8 cellular contexts compared by ENCODE assay signal in genomic region chr22:19855504-19856409, GRCh38. TPM values are rescaled to one million over a fixed set of nuclear protein-coding genes. Genes with fewer than 3 reads are reported as not detected.
DNase-seq lines count a peak whose midpoint lies in the region; ATAC-seq, FAIRE-seq and TF ChIP-seq lines count a peak whose summit lies in the region.

No MANE protein-coding gene starts in this region.

- peaks cover 9% of the 10 kb centered on the region for H3K36me3 Mint-ChIP-seq in WTC11
- H3K36me3 Mint-ChIP-seq in dendritic cell treated with granulocyte-macrophage colony-stimulating factor and Interleukin-4, amounts not matched to agents 40 ng/mL and 50 ng/mL, for 4 days (ENCODE audit: low read depth): peaks cover 43% of the 10 kb centered on the region

- WGBS in right lobe of liver (ENCODE audit: insufficient coverage, low coverage, low lambda C conversion rate, missing lambda C conversion rate): 8% methylated on average over 6 of the region's 24 CpGs

- H3K27ac ChIP-seq in right lobe of liver: peak overlapping the region; percentile 86 to 94 (median 93)

- H3K27ac Mint-ChIP-seq in WTC11: no peak overlapping the region; the same call in 1 of the 2 replicates
- H3K27ac Mint-ChIP-seq in dendritic cell treated with granulocyte-macrophage colony-stimulating factor and Interleukin-4, amounts not matched to agents 40 ng/mL and 50 ng/mL, for 4 days: peak overlapping the region; percentile 96

- intact Hi-C loops in dendritic cell treated with granulocyte-macrophage colony-stimulating factor and Interleukin-4, amounts not matched to agents 40 ng/mL and 50 ng/mL, for 4 days (cut with micrococcal nuclease): no loop called here
- intact Hi-C loops in right lobe of liver (cut with DNase I): no loop called here

- H3K4me3 ChIP-seq in right lobe of liver: peak overlapping the region; percentile 55 to 98 (median 93)

- H3K9me3 Mint-ChIP-seq in WTC11: no peaks in the 10 kb centered on the region
- no peaks in the 10 kb centered on the region for H3K9me3 Mint-ChIP-seq in dendritic cell treated with granulocyte-macrophage colony-stimulating factor and Interleukin-4, amounts not matched to agents 40 ng/mL and 50 ng/mL, for 4 days

- peak; percentile 40 for FAIRE-seq in GM12892 (lab: Jason Lieb, UNC)

- H3K9me3 ChIP-seq in right lobe of liver: no peaks in the 10 kb centered on the region

- H3K4me3 Mint-ChIP-seq in WTC11: peak overlapping the region; percentile 88
- peak overlapping the region; percentile 93 for H3K4me3 Mint-ChIP-seq in dendritic cell treated with granulocyte-macrophage colony-stimulating factor and Interleukin-4, amounts not matched to agents 40 ng/mL and 50 ng/mL, for 4 days

- peak; percentile 17 for ATAC-seq in HG02571 (IDR thresholded peaks at IDR 0.05; ENCODE audit: unreplicated experiment)
- ATAC-seq in WTC11: no peak
- peak; percentile 28 to 46 (median 40) for ATAC-seq in right lobe of liver
- ATAC-seq in GM19351 (IDR thresholded peaks at IDR 0.05; ENCODE audit: unreplicated experiment): no peak

- TF ChIP-seq POLR2A in GM12892 (IDR thresholded peaks at IDR 0.05; ENCODE audit: low read depth, low read length) (no peak), right lobe of liver (IDR thresholded peaks at IDR 0.05) (no peak)

- DNase-seq in GM12892 (ENCODE audit: insufficient read length): no peak
- peak; percentile 76 for DNase-seq in NCI-H1105 treated with DMSO at 0.1 percent for 48 hours (lab: John Stamatoyannopoulos, UW)
- DNase-seq in WTC11 (ENCODE audit: low spot score): peak; percentile 48
- peak; percentile 62 to 74 (median 72) for DNase-seq in right lobe of liver
- peak; percentile 43 to 72 (median 61) for DNase-seq in stimulated activated CD4-positive, alpha-beta T cell treated with anti-CD3 and anti-CD28 coated beads, TNF-alpha, amount 100 ng/mL, for 48 hours (ENCODE audit: low read depth in 3 of 3)

- peaks cover 0 to 10% (median 3%) of the 10 kb centered on the region in 4 donors for H3K36me3 ChIP-seq in right lobe of liver

- POLR2A ChIA-PET in WTC11 (lab: Charles Lee): interaction anchor here (1.5 kb wide), 1 partner anchor 12 kb away, joined by 4 read pairs; no protein-coding TSS in a partner anchor

- peaks cover 37% of the 10 kb centered on the region for H3K4me1 Mint-ChIP-seq in WTC11
- H3K4me1 Mint-ChIP-seq in dendritic cell treated with granulocyte-macrophage colony-stimulating factor and Interleukin-4, amounts not matched to agents 40 ng/mL and 50 ng/mL, for 4 days (ENCODE audit: low read depth): peaks cover 40% of the 10 kb centered on the region

- H3K4me1 ChIP-seq in right lobe of liver: peaks cover 0 to 17% (median 6%) of the 10 kb centered on the region in 4 donors

- H3K27me3 ChIP-seq in right lobe of liver: no peaks in the 10 kb centered on the region

- CTCF ChIA-PET in WTC11 (lab: Charles Lee): interaction anchor here (0.8 to 2.2 kb wide), 5 partner anchors 13 to 125 kb away, joined by 3 to 7 read pairs (median 4); no protein-coding TSS in a partner anchor

- TF ChIP-seq CTCF in WTC11 (IDR thresholded peaks at IDR 0.05) (no peak), right lobe of liver (IDR thresholded peaks at IDR 0.05) (no peak)

- no peaks in the 10 kb centered on the region for H3K27me3 Mint-ChIP-seq in WTC11 (ENCODE audit: low read depth)
- no peaks in the 10 kb centered on the region for H3K27me3 Mint-ChIP-seq in dendritic cell treated with granulocyte-macrophage colony-stimulating factor and Interleukin-4, amounts not matched to agents 40 ng/mL and 50 ng/mL, for 4 days

TF ChIP-seq in WTC11, 78 proteins besides CTCF, POLR2A, EP300 and RAD21 (continues in another document):
- no peak for TF ChIP-seq ZNF425 (CRISPR knock-in tag; conservative IDR thresholded peaks at IDR 0.05)
- no peak for TF ChIP-seq JUN (CRISPR knock-in tag; IDR thresholded peaks at IDR 0.05)
- no peak for TF ChIP-seq ZNF138 (CRISPR knock-in tag; conservative IDR thresholded peaks at IDR 0.05)
- TF ChIP-seq NFE2L1 (CRISPR knock-in tag; IDR thresholded peaks at IDR 0.05): no peak
- TF ChIP-seq ZNF219 (CRISPR knock-in tag; IDR thresholded peaks at IDR 0.05; ENCODE audit: borderline replicate concordance): no peak
- no peak for TF ChIP-seq ARID4B (CRISPR knock-in tag; IDR thresholded peaks at IDR 0.05; ENCODE audit: borderline replicate concordance)
- TF ChIP-seq CREM (CRISPR knock-in tag; IDR thresholded peaks at IDR 0.05): no peak
- no peak for TF ChIP-seq PREB (CRISPR knock-in tag; IDR thresholded peaks at IDR 0.05; ENCODE audit: borderline replicate concordance)
- no peak for TF ChIP-seq FOXJ3 (CRISPR knock-in tag; IDR thresholded peaks at IDR 0.05; ENCODE audit: borderline replicate concordance)
- no peak for TF ChIP-seq ETV6 (CRISPR knock-in tag; IDR thresholded peaks at IDR 0.05)
- TF ChIP-seq MLX (CRISPR knock-in tag; IDR thresholded peaks at IDR 0.05): no peak

RNA-seq across cellular contexts. Expression of gene GNB1L, which starts 1.1 kb away (rescaled TPM):
- polyA plus RNA-seq in GM12892 (2012; ENCODE audit: missing spikeins): 1.6 TPM
- total RNA-seq in WTC11 (2021) (18.0 to 21.7 TPM (median 19.4 TPM) in 3 replicates), right lobe of liver (1 to 10 TPM; 1.4 to 3.2 (median 2.7) TPM)

RNA-seq across cellular contexts. Expression of gene RTL10, which starts 1.1 kb away (rescaled TPM):
- 5.6 TPM for polyA plus RNA-seq in GM12892 (2012; ENCODE audit: missing spikeins)
- 19.2 to 21.5 TPM (median 20.6 TPM) in 3 replicates for total RNA-seq in WTC11 (2021)
- 1 to 10 TPM; 6.4 to 9.1 (median 6.6) TPM for total RNA-seq in right lobe of liver

Comparison
In these comparisons a context has a peak if more than half of its experiments do, and no peak if none do; other contexts are left out.
1. ATAC-seq: peak in HG02571 (single experiment) and right lobe of liver (4 of 4); none in WTC11 (single experiment) and GM19351 (single experiment).